ENCODE assay signal across 9 cellular contexts in genomic region chr4:5956285-5957021, GRCh38.
DNase-seq lines count a peak whose midpoint lies in the region; ATAC-seq and TF ChIP-seq lines count a peak whose summit lies in the region.
"Had no signal": no experiment of that assay in that cellular context is flagged by ENCODE, and none has a peak within 500 bp of the region (broad histone marks: within the 10 kb centered on the region; RNA-seq: fewer than 3 reads in every experiment).

No MANE protein-coding gene starts in this region.

- peak overlapping the region in 2 of 3 experiments; percentile 38 to 39 for H3K27ac Mint-ChIP-seq in nephron
- H3K27ac Mint-ChIP-seq in effector memory CD8-positive, alpha-beta T cell, result no peak overlapping the region

- DNase-seq in EL, result peak; percentile 6
- peak; percentile 88 for DNase-seq in NCI-H1694 (lab: John Stamatoyannopoulos, UW)
- peak; percentile 24 for DNase-seq in SW480 (ENCODE audit: low spot score)
- no peak for DNase-seq in activated T-cell treated with anti-CD3 and anti-CD28 coated beads, Interleukin-2, amount 50 U/mL, for 1 hour
- no peak for DNase-seq in effector memory CD8-positive, alpha-beta T cell

- TF ChIP-seq CTCF in nephron (IDR thresholded peaks at IDR 0.05; ENCODE audit: unreplicated experiment in 3 of 3), result no peak

- no peaks in the 10 kb centered on the region for H3K9me3 Mint-ChIP-seq in nephron
- H3K9me3 Mint-ChIP-seq in effector memory CD8-positive, alpha-beta T cell, result no peaks in the 10 kb centered on the region

- ATAC-seq in GM21619 (IDR thresholded peaks at IDR 0.05; ENCODE audit: unreplicated experiment) (no peak), HG03135 (IDR thresholded peaks at IDR 0.05; ENCODE audit: unreplicated experiment) (no peak)
- no peak for ATAC-seq in effector memory CD8-positive, alpha-beta T cell (replicated peaks)
- ATAC-seq: HCT116 had no signal

- H3K27me3 Mint-ChIP-seq in nephron (ENCODE audit: low read depth), result peaks cover 40% of the 10 kb centered on the region
- H3K27me3 Mint-ChIP-seq in effector memory CD8-positive, alpha-beta T cell, result peaks cover 0 to 9% of the 10 kb centered on the region in 2 donors

- H3K4me3 Mint-ChIP-seq in nephron, result peak overlapping the region in 1 of 3 experiments; percentile 5
- H3K4me3 Mint-ChIP-seq in effector memory CD8-positive, alpha-beta T cell, result no peak overlapping the region

- H3K36me3 Mint-ChIP-seq in nephron (ENCODE audit: low read depth), result no peaks in the 10 kb centered on the region
- no peaks in the 10 kb centered on the region for H3K36me3 Mint-ChIP-seq in effector memory CD8-positive, alpha-beta T cell (ENCODE audit: insufficient read depth)

- peaks cover 33% of the 10 kb centered on the region for H3K4me1 Mint-ChIP-seq in nephron
- H3K4me1 Mint-ChIP-seq in effector memory CD8-positive, alpha-beta T cell (ENCODE audit: low read depth in 2 of 2), result no peaks in the 10 kb centered on the region

Comparison
In these comparisons a context has a peak if more than half of its experiments do, and no peak if none do; other contexts are left out.
1. DNase-seq: peak in EL (single experiment), NCI-H1694 (single experiment) and SW480 (single experiment); none in activated T-cell treated with anti-CD3 and anti-CD28 coated beads, Interleukin-2, amount 50 U/mL, for 1 hour (single experiment) and effector memory CD8-positive, alpha-beta T cell (0 of 3).
2. H3K27ac Mint-ChIP-seq: peak in nephron (2 of 3); none in effector memory CD8-positive, alpha-beta T cell (0 of 2).